16 cellular contexts compared by ENCODE assay signal in genomic region chr15:84684092-84684491, GRCh38. TPM values are rescaled to one million over a fixed set of nuclear protein-coding genes. Genes with fewer than 3 reads are reported as not detected.
A peak's percentile ranks its signal among the peaks of the same experiment; 100 is the strongest.
DNase-seq lines count a peak whose midpoint lies in the region; ATAC-seq and TF ChIP-seq lines count a peak whose summit lies in the region.
"Had no signal": no experiment of that assay in that cellular context is flagged by ENCODE, and none has a peak within 500 bp of the region (broad histone marks: within the 10 kb centered on the region; RNA-seq: fewer than 3 reads in every experiment).

No MANE protein-coding gene starts in this region.

- no peak overlapping the region for H3K27ac ChIP-seq in naive thymus-derived CD4-positive, alpha-beta T cell (ENCODE audit: low read depth, low read length)
- no peak overlapping the region for H3K27ac ChIP-seq in OCI-LY7 (ENCODE audit: low read depth, low read length, poor library complexity, severe bottlenecking)
- H3K27ac ChIP-seq: heart right ventricle, psoas muscle, SK-N-MC, thyroid gland had no signal

- no peaks in the 10 kb centered on the region for H3K9me3 Mint-ChIP-seq in naive thymus-derived CD4-positive, alpha-beta T cell
- no peaks in the 10 kb centered on the region for H3K9me3 Mint-ChIP-seq in activated naive CD8-positive, alpha-beta T cell treated with anti-CD3 and anti-CD28 coated beads, Interleukin-2, amount 50 U/mL, for 24 hours
- H3K9me3 Mint-ChIP-seq: naive B cell had no signal

- H3K4me3 Mint-ChIP-seq in naive thymus-derived CD4-positive, alpha-beta T cell: no peak overlapping the region
- H3K4me3 Mint-ChIP-seq in activated naive CD8-positive, alpha-beta T cell treated with anti-CD3 and anti-CD28 coated beads, Interleukin-2, amount 50 U/mL, for 24 hours: no peak overlapping the region
- H3K4me3 Mint-ChIP-seq: naive B cell had no signal

- H3K4me3 ChIP-seq in epithelial cell of proximal tubule (ENCODE audit: low read depth, low read length): no peak overlapping the region
- no peak overlapping the region for H3K4me3 ChIP-seq in naive thymus-derived CD4-positive, alpha-beta T cell (ENCODE audit: low read length)
- H3K4me3 ChIP-seq in OCI-LY7 (ENCODE audit: low read depth, low read length, poor library complexity, severe bottlenecking): no peak overlapping the region
- H3K4me3 ChIP-seq: heart right ventricle, psoas muscle, SK-N-MC, thyroid gland had no signal

- peak; percentile 45 for DNase-seq in EL
- DNase-seq in RPMI7951 (ENCODE audit: low read depth): peak; percentile 37
- peak; percentile 53 for DNase-seq in epithelial cell of proximal tubule (ENCODE audit: low read depth)
- peak; percentile 79 for DNase-seq in renal cortical epithelial cell (ENCODE audit: low read depth)
- DNase-seq in naive thymus-derived CD4-positive, alpha-beta T cell: no peak
- DNase-seq in OCI-LY7 (ENCODE audit: low spot score): no peak
- DNase-seq in activated naive CD8-positive, alpha-beta T cell treated with anti-CD3 and anti-CD28 coated beads, Interleukin-2, amount 50 U/mL, for 24 hours: no peak
- DNase-seq: activated CD8-positive, alpha-beta memory T cell treated with anti-CD3 and anti-CD28 coated beads for 24 hours; activated naive CD4-positive, alpha-beta T cell; central memory CD4-positive, alpha-beta T cell; heart right ventricle; naive B cell; psoas muscle; stimulated activated CD4-positive, alpha-beta T cell treated with anti-CD3 and anti-CD28 coated beads, Interleukin-1b, Interleukin-23, amount 100 ng/mL, for 48 hours; thyroid gland had no signal

- BruUV-seq in OCI-LY7 (replicated peaks; lab: Mats Ljungman, UMichigan): no TSS peak

- intact Hi-C loops in naive thymus-derived CD4-positive, alpha-beta T cell (cut with micrococcal nuclease): no loop called here
- intact Hi-C loops in OCI-LY7 (cut with micrococcal nuclease; ENCODE audit: unreplicated experiment): no loop called here

- no peaks in the 10 kb centered on the region for H3K4me1 ChIP-seq in naive thymus-derived CD4-positive, alpha-beta T cell (ENCODE audit: control insufficient read depth in 2 of 2, insufficient read depth in 2 of 2, low read length in 2 of 2)
- peaks cover 7% of the 10 kb centered on the region for H3K4me1 ChIP-seq in OCI-LY7 (ENCODE audit: insufficient read depth, low read length, poor library complexity, severe bottlenecking)
- H3K4me1 ChIP-seq: psoas muscle had no signal

- H3K27ac Mint-ChIP-seq in naive thymus-derived CD4-positive, alpha-beta T cell: peak overlapping the region in 3 of 9 donors; percentile 15 to 54 (median 52)
- no peak overlapping the region for H3K27ac Mint-ChIP-seq in activated naive CD8-positive, alpha-beta T cell treated with anti-CD3 and anti-CD28 coated beads, Interleukin-2, amount 50 U/mL, for 24 hours

- no peaks in the 10 kb centered on the region for H3K27me3 Mint-ChIP-seq in naive thymus-derived CD4-positive, alpha-beta T cell
- H3K27me3 Mint-ChIP-seq in activated naive CD8-positive, alpha-beta T cell treated with anti-CD3 and anti-CD28 coated beads, Interleukin-2, amount 50 U/mL, for 24 hours: no peaks in the 10 kb centered on the region
- H3K27me3 Mint-ChIP-seq: naive B cell had no signal

- H3K79me2 ChIP-seq in OCI-LY7 (ENCODE audit: insufficient read depth, low read depth, low read length): peaks cover 10% of the 10 kb centered on the region; the same call in 1 of the 2 replicates

- H3K4me1 Mint-ChIP-seq in naive thymus-derived CD4-positive, alpha-beta T cell: peaks cover 0 to 24% (median 4%) of the 10 kb centered on the region in 7 donors
- H3K4me1 Mint-ChIP-seq in activated naive CD8-positive, alpha-beta T cell treated with anti-CD3 and anti-CD28 coated beads, Interleukin-2, amount 50 U/mL, for 24 hours: peaks cover 34% of the 10 kb centered on the region

- H3K9me3 ChIP-seq in naive thymus-derived CD4-positive, alpha-beta T cell (ENCODE audit: control insufficient read depth in 2 of 3, low read length in 3 of 3): no peaks in the 10 kb centered on the region
- H3K9me3 ChIP-seq in OCI-LY7 (ENCODE audit: low read length): no peaks in the 10 kb centered on the region
- H3K9me3 ChIP-seq: heart right ventricle, psoas muscle, thyroid gland had no signal

- CTCF ChIA-PET in naive thymus-derived CD4-positive, alpha-beta T cell (lab: Charles Lee): no interaction called here
- CTCF ChIA-PET in OCI-LY7 (lab: Charles Lee; ENCODE audit: unreplicated experiment): no interaction called here

- peaks cover 6 to 26% (median 6%) of the 10 kb centered on the region in 3 experiments for H3K36me3 ChIP-seq in naive thymus-derived CD4-positive, alpha-beta T cell (ENCODE audit: control insufficient read depth in 2 of 3, insufficient read depth in 3 of 3, low read length in 3 of 3)
- H3K36me3 ChIP-seq in OCI-LY7 (ENCODE audit: insufficient read depth, low read length): peaks cover 96% of the 10 kb centered on the region

- H3K36me3 Mint-ChIP-seq in naive thymus-derived CD4-positive, alpha-beta T cell: peaks cover 0 to 39% (median 12%) of the 10 kb centered on the region in 5 donors
- peaks cover 42% of the 10 kb centered on the region for H3K36me3 Mint-ChIP-seq in activated naive CD8-positive, alpha-beta T cell treated with anti-CD3 and anti-CD28 coated beads, Interleukin-2, amount 50 U/mL, for 24 hours (ENCODE audit: low read depth)

- no peaks in the 10 kb centered on the region for H4K20me1 ChIP-seq in OCI-LY7 (ENCODE audit: insufficient read depth, low read length)

- POLR2A ChIA-PET in naive thymus-derived CD4-positive, alpha-beta T cell (lab: Charles Lee): no interaction called here
- POLR2A ChIA-PET in OCI-LY7 (lab: Charles Lee): interaction anchor here (0.6 kb wide), 1 partner anchor 14 kb away, joined by 3 read pairs; no protein-coding TSS in a partner anchor

- no peak for TF ChIP-seq CTCF in epithelial cell of proximal tubule (conservative IDR thresholded peaks at IDR 0.05; ENCODE audit: low read depth, low read length)
- no peak for TF ChIP-seq CTCF in OCI-LY7 (conservative IDR thresholded peaks at IDR 0.05; ENCODE audit: low read length)

- H3K27me3 ChIP-seq in naive thymus-derived CD4-positive, alpha-beta T cell (ENCODE audit: control insufficient read depth in 2 of 2, insufficient read depth in 2 of 2, low read length in 2 of 2): no peaks in the 10 kb centered on the region
- H3K27me3 ChIP-seq: heart right ventricle, thyroid gland had no signal

- H2AFZ ChIP-seq in OCI-LY7 (ENCODE audit: low read length): no peak overlapping the region

- ATAC-seq in naive thymus-derived CD4-positive, alpha-beta T cell: no peak
- ATAC-seq in activated naive CD8-positive, alpha-beta T cell treated with anti-CD3 and anti-CD28 coated beads, Interleukin-2, amount 50 U/mL, for 24 hours: no peak
- ATAC-seq: heart right ventricle, psoas muscle had no signal

- no peak overlapping the region for H3K4me2 ChIP-seq in OCI-LY7 (ENCODE audit: low read length)

- H3K9me2 ChIP-seq in OCI-LY7 (ENCODE audit: insufficient read depth, low read length): no peaks in the 10 kb centered on the region

RNA-seq across cellular contexts. Expression of gene NMB, which starts 26.1 kb away (rescaled TPM):
- 29.2 and 36.2 TPM in 2 replicates for total RNA-seq in RPMI7951 (2014; rRNA removed; shearing (Covaris generic))
- total RNA-seq in epithelial cell of proximal tubule: 16.1 and 17.4 TPM in 2 replicates
- total RNA-seq in renal cortical epithelial cell: 4.2 and 8.7 TPM in 2 replicates
- 1 to 10 TPM; 1.2 to 3.1 (median 2.9) TPM for total RNA-seq in naive thymus-derived CD4-positive, alpha-beta T cell
- polyA plus RNA-seq in naive thymus-derived CD4-positive, alpha-beta T cell: 1 to 10 TPM; 4.2 to 5.2 TPM
- total RNA-seq in OCI-LY7 (2014; rRNA removed; shearing (Covaris generic)): 5.3 and 10.3 TPM in 2 replicates
- 6.6 and 8.7 TPM in 2 replicates for total RNA-seq in OCI-LY7 (2022)

RNA-seq across cellular contexts. Expression of gene WDR73, which starts 30.0 kb away (rescaled TPM):
- total RNA-seq in RPMI7951 (2014; rRNA removed; shearing (Covaris generic)): 29.7 and 32.7 TPM in 2 replicates
- total RNA-seq in epithelial cell of proximal tubule (14.7 and 20.5 TPM in 2 replicates), renal cortical epithelial cell (34.8 and 35.8 TPM in 2 replicates), OCI-LY7 (2022) (28.7 TPM in 2 replicates)
- total RNA-seq in naive thymus-derived CD4-positive, alpha-beta T cell: 10 to 100 TPM; 26.8 to 47.7 (median 33.1) TPM
- 10 to 100 TPM; 22.0 to 26.1 TPM for polyA plus RNA-seq in naive thymus-derived CD4-positive, alpha-beta T cell
- total RNA-seq in OCI-LY7 (2014; rRNA removed; shearing (Covaris generic)): 29.7 and 38.1 TPM in 2 replicates

RNA-seq across cellular contexts. Expression of gene SEC11A, which starts 31.8 kb away (rescaled TPM):
- 257 and 259 TPM in 2 replicates for total RNA-seq in RPMI7951 (2014; rRNA removed; shearing (Covaris generic))
- total RNA-seq in epithelial cell of proximal tubule (192 and 236 TPM in 2 replicates), renal cortical epithelial cell (291 and 378 TPM in 2 replicates), OCI-LY7 (2022) (87.6 and 93.6 TPM in 2 replicates)
- total RNA-seq in naive thymus-derived CD4-positive, alpha-beta T cell: 100 to 1,000 TPM in 1 of 5 experiments, 10 to 100 TPM in 4; 54.3 to 108 (median 63.5) TPM
- polyA plus RNA-seq in naive thymus-derived CD4-positive, alpha-beta T cell: 100 to 1,000 TPM; 116 to 136 TPM
- 41.4 and 47.0 TPM in 2 replicates for total RNA-seq in OCI-LY7 (2014; rRNA removed; shearing (Covaris generic))

Comparison
In these comparisons a context has a peak if more than half of its experiments do, and no peak if none do; other contexts are left out.
1. DNase-seq: peak in EL (single experiment), RPMI7951 (single experiment), epithelial cell of proximal tubule (single experiment) and renal cortical epithelial cell (single experiment); none in naive thymus-derived CD4-positive, alpha-beta T cell (0 of 9), OCI-LY7 (single experiment) and activated naive CD8-positive, alpha-beta T cell treated with anti-CD3 and anti-CD28 coated beads, Interleukin-2, amount 50 U/mL, for 24 hours (single experiment).